In genomic region chr17:81097134-81097942, GRCh38 we compare ENCODE assay signal across 1 cellular context.
TF ChIP-seq lines count a peak whose summit lies in the region.

No MANE protein-coding gene starts in this region.

TF ChIP-seq in HepG2, 621 proteins besides CTCF, POLR2A, EP300 and RAD21 (continued from another document and continues in another):
- TF ChIP-seq PRDM10 (CRISPR knock-in tag; IDR thresholded peaks at IDR 0.05; ENCODE audit: low read depth): peak; percentile 45; the same call in 1 of the 2 replicates
- TF ChIP-seq TEAD3 (CRISPR knock-in tag; optimal IDR thresholded peaks at IDR 0.05; ENCODE audit: borderline replicate concordance): peak; percentile 53
- no peak for TF ChIP-seq ZNF660 (CRISPR knock-in tag; IDR thresholded peaks at IDR 0.05; ENCODE audit: borderline replicate concordance, low read depth)
- no peak for TF ChIP-seq REPIN1 (CRISPR knock-in tag; IDR thresholded peaks at IDR 0.05; ENCODE audit: borderline replicate concordance, low read depth)
- no peak for TF ChIP-seq ZBTB39 (CRISPR knock-in tag; IDR thresholded peaks at IDR 0.05)
- TF ChIP-seq ZNF569 (CRISPR knock-in tag; IDR thresholded peaks at IDR 0.05; ENCODE audit: borderline replicate concordance): no peak
- no peak for TF ChIP-seq LRRFIP1 (CRISPR knock-in tag; conservative IDR thresholded peaks at IDR 0.05)
- TF ChIP-seq ZNF367 (CRISPR knock-in tag; IDR thresholded peaks at IDR 0.05; ENCODE audit: borderline replicate concordance): no peak
- TF ChIP-seq POGK (CRISPR knock-in tag; conservative IDR thresholded peaks at IDR 0.05): no peak; the same call in 1 of the 2 replicates
- no peak for TF ChIP-seq SNAPC5 (CRISPR knock-in tag; IDR thresholded peaks at IDR 0.05; ENCODE audit: borderline replicate concordance)
- no peak for TF ChIP-seq TEF (CRISPR knock-in tag; IDR thresholded peaks at IDR 0.05)
- TF ChIP-seq SETDB1 (CRISPR knock-in tag; IDR thresholded peaks at IDR 0.05; ENCODE audit: borderline replicate concordance): no peak
- TF ChIP-seq ZNF230 (CRISPR knock-in tag; IDR thresholded peaks at IDR 0.05): 0 out of 2 replicates have a peak, but pooled peaks have one; percentile 73
- no peak for TF ChIP-seq LBX2 (CRISPR knock-in tag; IDR thresholded peaks at IDR 0.05; ENCODE audit: borderline replicate concordance)
- TF ChIP-seq HDAC6 (IDR thresholded peaks at IDR 0.05; ENCODE audit: low read depth, low read length): no peak
- no peak for TF ChIP-seq NR3C1 (CRISPR knock-in tag; IDR thresholded peaks at IDR 0.05)
- TF ChIP-seq PHF20 (CRISPR knock-in tag; IDR thresholded peaks at IDR 0.05): no peak
- TF ChIP-seq ZNF512 (CRISPR knock-in tag; IDR thresholded peaks at IDR 0.05): no peak
- no peak for TF ChIP-seq MEF2D (CRISPR knock-in tag; IDR thresholded peaks at IDR 0.05)
- 0 out of 2 replicates have a peak, but pooled peaks have one; percentile 63 for TF ChIP-seq ZNF430 (CRISPR knock-in tag; IDR thresholded peaks at IDR 0.05)
- TF ChIP-seq MIER3 (CRISPR knock-in tag; IDR thresholded peaks at IDR 0.05; ENCODE audit: borderline replicate concordance): no peak
- TF ChIP-seq HMG20A (CRISPR knock-in tag; IDR thresholded peaks at IDR 0.05; ENCODE audit: borderline replicate concordance): no peak
- TF ChIP-seq ZNF234 (CRISPR knock-in tag; conservative IDR thresholded peaks at IDR 0.05): no peak
- no peak for TF ChIP-seq FOXO4 (CRISPR knock-in tag; conservative IDR thresholded peaks at IDR 0.05)
- no peak for TF ChIP-seq THAP9 (CRISPR knock-in tag; IDR thresholded peaks at IDR 0.05; ENCODE audit: borderline replicate concordance)
- peak; percentile 51 for TF ChIP-seq HNRNPLL (IDR thresholded peaks at IDR 0.05; ENCODE audit: low read depth, low read length, poor library complexity, severe bottlenecking)
- TF ChIP-seq ZNF362 (CRISPR knock-in tag; IDR thresholded peaks at IDR 0.05; ENCODE audit: borderline replicate concordance): peak; percentile 52; the same call in 1 of the 2 replicates
- no peak for TF ChIP-seq ZNF460 (CRISPR knock-in tag; IDR thresholded peaks at IDR 0.05; ENCODE audit: borderline replicate concordance)
- 0 out of 2 replicates have a peak, but pooled peaks have one; percentile 20 for TF ChIP-seq ZNF333 (CRISPR knock-in tag; IDR thresholded peaks at IDR 0.05; ENCODE audit: borderline replicate concordance)
- no peak for TF ChIP-seq KDM3A (CRISPR knock-in tag; IDR thresholded peaks at IDR 0.05; ENCODE audit: low read depth)
- no peak for TF ChIP-seq FIP1L1 (IDR thresholded peaks at IDR 0.05; ENCODE audit: borderline replicate concordance, insufficient read depth, low read depth, low read length)
- TF ChIP-seq GLI4 (CRISPR knock-in tag; IDR thresholded peaks at IDR 0.05; ENCODE audit: borderline replicate concordance): no peak
- peak; percentile 27; the same call in 1 of the 2 replicates for TF ChIP-seq KAT7 (CRISPR knock-in tag; IDR thresholded peaks at IDR 0.05; ENCODE audit: borderline replicate concordance)
- TF ChIP-seq TBX2 (CRISPR knock-in tag; IDR thresholded peaks at IDR 0.05; ENCODE audit: borderline replicate concordance): peak; percentile 43; the same call in 1 of the 2 replicates
- no peak for TF ChIP-seq ZKSCAN8 (CRISPR knock-in tag; IDR thresholded peaks at IDR 0.05; ENCODE audit: borderline replicate concordance)
- TF ChIP-seq FOXA1 (IDR thresholded peaks at IDR 0.05): no peak
- 0 out of 2 replicates have a peak, but pooled peaks have one; percentile 2 for TF ChIP-seq FOXA1 (CRISPR knock-in tag; IDR thresholded peaks at IDR 0.05)
- no peak for TF ChIP-seq THAP8 (CRISPR knock-in tag; IDR thresholded peaks at IDR 0.05; ENCODE audit: borderline replicate concordance)
- no peak for TF ChIP-seq ZNF329 (CRISPR knock-in tag; IDR thresholded peaks at IDR 0.05; ENCODE audit: low read depth)
